In genomic region chr2:218063541-218064295, GRCh38 we compare ENCODE assay signal across 14 cellular contexts. TPM values are rescaled to one million over a fixed set of nuclear protein-coding genes. Genes with fewer than 3 reads are reported as not detected.
DNase-seq lines count a peak whose midpoint lies in the region; ATAC-seq, FAIRE-seq and TF ChIP-seq lines count a peak whose summit lies in the region.
"Had no signal": no experiment of that assay in that cellular context is flagged by ENCODE, and none has a peak within 500 bp of the region (broad histone marks: within the 10 kb centered on the region; RNA-seq: fewer than 3 reads in every experiment).

No MANE protein-coding gene starts in this region.

- H3K36me3 ChIP-seq in left lung (no peaks in the 10 kb centered on the region), kidney (ENCODE audit: control insufficient read depth in 1 of 2, insufficient read depth in 2 of 2, low read length in 2 of 2) (no peaks in the 10 kb centered on the region), endodermal cell (ENCODE audit: control insufficient read depth, insufficient read depth, low read length) (no peaks in the 10 kb centered on the region)
- H3K36me3 ChIP-seq: adrenal gland, MG63 had no signal

- in situ Hi-C loops in KBM-7 (cut with MboI; ENCODE audit: low pct_unique_long_range_greater_than_20kb, low sequenced_read_pairs): no loop called here

- peaks cover 24% of the 10 kb centered on the region for H3K27me3 Mint-ChIP-seq in endodermal cell (ENCODE audit: insufficient read depth)

- no peak overlapping the region for H3K27ac Mint-ChIP-seq in endodermal cell
- H3K27ac Mint-ChIP-seq: activated CD4-positive, alpha-beta T cell treated with anti-CD3 and anti-CD28 coated beads, Interleukin-2, amount 10 ng/mL, durations not matched to agents 24 days and 14 days; progenitor cell of endocrine pancreas had no signal

- H3K36me3 Mint-ChIP-seq in endodermal cell (ENCODE audit: low read depth): no peaks in the 10 kb centered on the region

- H3K4me3 Mint-ChIP-seq in endodermal cell: no peak overlapping the region
- H3K4me3 Mint-ChIP-seq: activated CD4-positive, alpha-beta T cell treated with anti-CD3 and anti-CD28 coated beads, Interleukin-2, amount 10 ng/mL, durations not matched to agents 24 days and 14 days had no signal

- H3K4me1 Mint-ChIP-seq in endodermal cell: peaks cover 3% of the 10 kb centered on the region

- H3K9me3 Mint-ChIP-seq in endodermal cell: no peaks in the 10 kb centered on the region
- H3K9me3 Mint-ChIP-seq: activated CD4-positive, alpha-beta T cell treated with anti-CD3 and anti-CD28 coated beads, Interleukin-2, amount 10 ng/mL, durations not matched to agents 24 days and 14 days had no signal

- FAIRE-seq in kidney (lab: Jason Lieb, UNC): no peak
- FAIRE-seq: endothelial cell of umbilical vein, islet of Langerhans had no signal

- ATAC-seq in GM18520 (IDR thresholded peaks at IDR 0.05; ENCODE audit: unreplicated experiment) (peak; percentile 92), GM21528 (IDR thresholded peaks at IDR 0.05; ENCODE audit: low FRiP score, unreplicated experiment) (peak; percentile 80), HG03378 (IDR thresholded peaks at IDR 0.05; ENCODE audit: unreplicated experiment) (peak; percentile 87), left lung (peak; percentile 20)

- intact Hi-C loops in left lung (cut with DNase I) (loop anchor here in 1 of 2 donors (10.0 kb wide), 1 partner anchor 279 kb away; no protein-coding TSS in a partner anchor), kidney (cut with DNase I) (no loop called here)

- 87 to 100% methylated on average over 7 to 11 of the region's 11 CpGs for WGBS in endodermal cell (ENCODE audit: insufficient coverage in 1 of 2, insufficient read length in 1 of 2), 2 experiments

- no peak for TF ChIP-seq CTCF in left lung (IDR thresholded peaks at IDR 0.05)
- no peak for TF ChIP-seq CTCF in kidney (IDR thresholded peaks at IDR 0.05; ENCODE audit: borderline replicate concordance, extremely low read depth, insufficient read depth)
- TF ChIP-seq CTCF in endodermal cell (conservative IDR thresholded peaks at IDR 0.05): no peak

- H3K4me3 ChIP-seq in left lung: no peak overlapping the region
- H3K4me3 ChIP-seq in kidney (ENCODE audit: low read length in 2 of 2): no peak overlapping the region
- H3K4me3 ChIP-seq in endodermal cell (ENCODE audit: low read length): no peak overlapping the region
- H3K4me3 ChIP-seq: adrenal gland, MG63 had no signal

- H3K9me3 ChIP-seq in left lung (no peaks in the 10 kb centered on the region), kidney (ENCODE audit: control insufficient read depth in 1 of 2, low read length in 2 of 2) (no peaks in the 10 kb centered on the region), endodermal cell (ENCODE audit: control insufficient read depth, low read length) (no peaks in the 10 kb centered on the region)
- H3K9me3 ChIP-seq: adrenal gland, MG63 had no signal

- H3K9ac ChIP-seq in kidney (ENCODE audit: low read length in 2 of 2): no peak overlapping the region
- H3K9ac ChIP-seq in endodermal cell (ENCODE audit: extremely low read depth, low read length, poor library complexity, severe bottlenecking): no peak overlapping the region

- peaks cover 0 to 17% of the 10 kb centered on the region in 2 donors for H3K27me3 ChIP-seq in left lung
- H3K27me3 ChIP-seq in endodermal cell (ENCODE audit: control insufficient read depth, insufficient read depth, low read length, poor library complexity, severe bottlenecking): peaks cover 20% of the 10 kb centered on the region
- H3K27me3 ChIP-seq: adrenal gland had no signal

- no peak for DNase-seq in left lung
- no peak for DNase-seq in kidney
- DNase-seq in ecto neural progenitor cell (ENCODE audit: low spot score): no peak
- no peak for DNase-seq in KBM-7
- no peak for DNase-seq in endodermal cell
- DNase-seq: activated CD4-positive, alpha-beta T cell treated with anti-CD3 and anti-CD28 coated beads, Interleukin-2, amount 10 ng/mL, durations not matched to agents 24 days and 14 days; MG63 had no signal

- H3K27ac ChIP-seq in left lung (no peak overlapping the region), kidney (ENCODE audit: low read depth in 2 of 2, low read length in 2 of 2) (no peak overlapping the region), endodermal cell (ENCODE audit: low read depth, low read length) (no peak overlapping the region)
- H3K27ac ChIP-seq: adrenal gland had no signal

- H3K4me1 ChIP-seq in left lung (peaks cover 0 to 15% of the 10 kb centered on the region in 2 donors), kidney (ENCODE audit: control insufficient read depth in 1 of 2, insufficient read depth in 1 of 2, low read depth in 1 of 2, low read length in 2 of 2) (no peaks in the 10 kb centered on the region), endodermal cell (ENCODE audit: control insufficient read depth, insufficient read depth, low read length) (peaks cover under 1% of the 10 kb centered on the region)
- H3K4me1 ChIP-seq: adrenal gland had no signal

RNA-seq across cellular contexts. Expression of gene RUFY4, which starts 5.3 kb away (rescaled TPM):
- under 1 TPM in 1 of 2 donors, not detected in 1; 0.42 TPM for total RNA-seq in left lung
- 0.69 TPM for total RNA-seq in kidney
- not detected for polyA plus RNA-seq in kidney (ENCODE audit: insufficient read depth, low read depth, low replicate concordance)
- total RNA-seq in endodermal cell: under 1 TPM in 1 of 2 donors, not detected in 1; 0.35 TPM
- polyA plus RNA-seq in endodermal cell (2013, experiment 1 of 2): not detected
- polyA plus RNA-seq in endodermal cell (2013, experiment 2 of 2): not detected
- total RNA-seq: endothelial cell of umbilical vein, progenitor cell of endocrine pancreas had no signal
- polyA plus RNA-seq: endothelial cell of umbilical vein had no signal

Comparison
In these comparisons a context has a peak if more than half of its experiments do, and no peak if none do; other contexts are left out.
1. ATAC-seq: peak in every context shown above with its lines; median percentile 92 in GM18520; 87 in HG03378; 80 in GM21528; 20 in left lung.